ENCODE assay signal across 8 cellular contexts in the genomic region with DNA sequence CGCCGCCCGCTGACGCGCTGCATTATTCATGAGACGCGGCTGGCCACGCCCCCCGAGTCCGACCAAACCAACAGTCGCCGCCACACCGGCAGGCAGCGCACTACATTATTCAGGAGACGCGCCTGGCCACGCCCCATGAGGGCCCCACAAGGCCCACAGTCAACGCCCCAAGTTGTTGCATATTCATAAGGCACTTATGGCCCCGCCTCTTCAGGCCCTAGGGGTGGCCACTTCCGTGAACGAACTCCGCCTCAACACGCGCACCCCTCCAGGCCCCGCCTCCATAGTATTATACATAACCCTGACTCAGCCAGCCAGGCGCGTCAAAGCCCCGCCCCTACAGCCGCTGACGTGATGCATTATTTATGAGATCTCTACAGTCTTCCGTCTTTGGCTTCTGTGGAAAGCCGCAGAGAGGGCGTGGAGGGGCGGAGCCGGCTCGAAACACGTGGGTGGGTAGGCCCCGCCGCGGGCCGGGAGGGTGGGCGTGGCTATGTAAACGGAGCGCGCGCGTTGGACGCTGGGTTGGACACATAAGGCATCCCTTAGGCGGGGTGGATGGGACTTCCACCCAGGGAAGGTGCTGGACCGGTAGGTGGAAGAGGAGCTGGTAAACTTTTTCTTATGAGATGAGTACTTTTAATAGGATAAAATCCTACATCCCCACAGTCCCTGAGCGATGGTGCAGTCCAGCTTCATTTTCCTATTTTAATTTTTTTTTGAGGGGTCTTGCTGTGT. TPM values are rescaled to one million over a fixed set of nuclear protein-coding genes. Genes with fewer than 3 reads are reported as not detected.
DNase-seq lines count a peak whose midpoint lies in the region; ATAC-seq and TF ChIP-seq lines count a peak whose summit lies in the region.

No MANE protein-coding gene starts in this region.

- no peak for TF ChIP-seq CTCF in GM13976 (IDR thresholded peaks at IDR 0.05; ENCODE audit: borderline replicate concordance, control extremely low read depth, extremely low read depth, insufficient read depth, missing control alignments)
- TF ChIP-seq CTCF in upper lobe of right lung (IDR thresholded peaks at IDR 0.05), result peak; percentile 38

- ATAC-seq in HG02852 (IDR thresholded peaks at IDR 0.05; ENCODE audit: unreplicated experiment) (peak; percentile 85), left cardiac atrium (peak; percentile 92 to 93), upper lobe of right lung (peak; percentile 93)

- no peaks in the 10 kb centered on the region for H3K27me3 ChIP-seq in upper lobe of right lung

- no peaks in the 10 kb centered on the region for H3K9me3 ChIP-seq in upper lobe of right lung

- peaks cover 19% of the 10 kb centered on the region for H3K4me1 ChIP-seq in upper lobe of right lung

- H3K27ac ChIP-seq in upper lobe of right lung, result peak overlapping the region; percentile 97

- in situ Hi-C loops in GM13976 (cut with MboI; ENCODE audit: low sequenced_read_pairs, unreplicated experiment), result no loop called here

- peak overlapping the region; percentile 97 for H3K4me3 ChIP-seq in upper lobe of right lung

- peak; percentile 99 for DNase-seq in GM13976 (ENCODE audit: low spot score)
- DNase-seq in NCI-H1436 treated with DMSO at 0.1 percent for 48 hours (lab: John Stamatoyannopoulos, UW), result peak; percentile 99
- peak; percentile 100 for DNase-seq in T follicular helper cell (ENCODE audit: low read depth)
- DNase-seq in amniotic epithelial cell (ENCODE audit: low read depth), result peak; percentile 100
- DNase-seq in left cardiac atrium, result peak; percentile 100
- peak; percentile 100 for DNase-seq in posterior vena cava (ENCODE audit: low spot score)
- DNase-seq in upper lobe of right lung, result peak; percentile 100

- H3K36me3 ChIP-seq in upper lobe of right lung, result no peaks in the 10 kb centered on the region

- intact Hi-C loops in left cardiac atrium (cut with DNase I), result no loop called here
- intact Hi-C loops in posterior vena cava (cut with DNase I), result no loop called here
- intact Hi-C loops in upper lobe of right lung (cut with DNase I), result no loop called here

RNA-seq across cellular contexts. Expression of a gene that starts 0.4 kb away (rescaled TPM):
- total RNA-seq in left cardiac atrium, result 10 to 100 TPM; 10.8 to 18.7 TPM
- 10 to 100 TPM; 19.5 to 20.7 TPM for total RNA-seq in posterior vena cava
- 17.7 TPM for total RNA-seq in upper lobe of right lung

RNA-seq across cellular contexts. Expression of a gene that starts 21.1 kb away (rescaled TPM):
- 100 to 1,000 TPM; 169 to 174 TPM for total RNA-seq in left cardiac atrium
- total RNA-seq in posterior vena cava, result 100 to 1,000 TPM; 189 to 224 TPM
- total RNA-seq in upper lobe of right lung, result 201 TPM

RNA-seq across cellular contexts. Expression of a gene that starts 35.4 kb away (rescaled TPM):
- total RNA-seq in left cardiac atrium, result 10 to 100 TPM; 53.0 to 53.4 TPM
- total RNA-seq in posterior vena cava, result 10 to 100 TPM; 63.9 to 75.2 TPM
- total RNA-seq in upper lobe of right lung, result 68.3 TPM

RNA-seq across cellular contexts. Expression of a gene that starts 49.4 kb away (rescaled TPM):
- total RNA-seq in left cardiac atrium (100 to 1,000 TPM; 696 to 720 TPM), posterior vena cava (100 to 1,000 TPM; 725 to 767 TPM), upper lobe of right lung (840 TPM)

Comparison
In these comparisons a context has a peak if more than half of its experiments do, and no peak if none do; other contexts are left out.
1. Peak in every context shown above with its lines: DNase-seq, ATAC-seq, H3K4me3 ChIP-seq and H3K27ac ChIP-seq.